In the genomic region with DNA sequence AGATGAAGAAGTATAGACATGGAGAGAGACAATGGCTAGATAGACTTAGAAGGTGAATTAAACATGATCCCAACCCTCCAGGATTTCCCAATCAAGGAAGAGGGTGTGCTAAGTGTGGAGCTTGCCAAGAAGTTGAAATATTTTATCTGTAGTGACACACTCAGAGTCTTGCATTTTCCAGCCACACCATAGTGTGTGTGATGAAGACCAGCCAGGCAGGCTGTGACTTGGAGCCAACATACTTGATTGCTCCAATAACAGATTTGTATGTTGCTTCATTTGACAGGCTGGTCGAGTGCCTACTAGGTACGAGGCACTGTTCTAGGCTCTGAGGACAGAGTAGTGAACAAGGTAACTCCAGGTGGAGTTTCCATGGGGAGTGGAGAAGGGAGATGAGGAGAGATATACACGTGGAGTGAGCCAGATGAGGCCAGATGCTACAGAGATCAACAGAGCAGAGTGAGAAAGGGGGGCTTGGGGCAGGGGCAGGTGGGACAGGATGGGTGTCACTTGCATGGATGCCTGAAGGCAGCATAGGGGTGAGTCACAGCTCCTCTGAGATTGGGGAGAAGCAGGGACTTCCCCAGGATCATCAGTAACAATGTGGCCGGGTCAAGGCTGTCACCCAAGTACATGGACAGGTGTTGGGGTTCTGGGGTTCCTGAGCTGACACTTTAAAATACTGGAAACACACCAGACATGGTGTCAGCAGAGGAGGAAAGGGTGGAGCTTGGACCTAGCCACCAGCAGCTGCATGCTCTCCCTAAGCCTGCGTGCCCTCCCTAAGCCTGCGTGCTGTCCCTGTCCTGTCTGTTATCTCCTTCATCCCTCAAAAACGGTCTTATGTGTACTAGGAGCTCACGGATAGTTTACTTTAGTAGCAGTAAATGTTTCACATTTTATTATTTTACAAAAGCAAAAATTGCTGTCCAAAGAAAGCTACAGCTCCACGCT, we compare ENCODE assay signal across 12 cellular contexts. TPM values are rescaled to one million over a fixed set of nuclear protein-coding genes. Genes with fewer than 3 reads are reported as not detected.
DNase-seq lines count a peak whose midpoint lies in the region; ATAC-seq, FAIRE-seq and TF ChIP-seq lines count a peak whose summit lies in the region.
"Had no signal": no experiment of that assay in that cellular context is flagged by ENCODE, and none has a peak within 500 bp of the region (broad histone marks: within the 10 kb centered on the region; RNA-seq: fewer than 3 reads in every experiment).

No MANE protein-coding gene starts in this region.

- no peak overlapping the region for H3K4me2 ChIP-seq in hepatocyte

- H3K36me3 ChIP-seq in bronchial epithelial cell (ENCODE audit: control insufficient read depth, insufficient read depth, low read length) (no peaks in the 10 kb centered on the region), hepatocyte (replicated peaks; ENCODE audit: insufficient read depth, low read depth) (no peaks in the 10 kb centered on the region), upper lobe of left lung (peaks cover 0 to 44% (median 18%) of the 10 kb centered on the region in 4 donors)

- H2AFZ ChIP-seq in hepatocyte: no peak overlapping the region

- H3K79me2 ChIP-seq in hepatocyte: no peaks in the 10 kb centered on the region

- POLR2A ChIA-PET in HEK293T (lab: Yijun Ruan, JAX): interaction anchor here (1.0 to 1.6 kb wide), 2 partner anchors 37 to 98 kb away, joined by 3 to 5 read pairs; partner anchors contain the start of gene RPL3

- CTCF ChIA-PET in HEK293T (lab: Yijun Ruan, JAX): interaction anchor here (0.6 kb wide), 1 partner anchor 10 kb away, joined by 3 read pairs; no protein-coding TSS in a partner anchor

- H3K9me2 ChIP-seq in hepatocyte (replicated peaks; ENCODE audit: insufficient read depth): no peaks in the 10 kb centered on the region

- peaks cover 0 to 4% of the 10 kb centered on the region in 2 donors for H3K9me3 Mint-ChIP-seq in activated naive CD4-positive, alpha-beta T cell treated with anti-CD3 and anti-CD28 coated beads, Interleukin-2, amount 50 U/mL, for 72 hours
- H3K9me3 Mint-ChIP-seq: activated naive CD4-positive, alpha-beta T cell treated with anti-CD3 and anti-CD28 coated beads, Interleukin-2, amount 50 U/mL, for 24 hours had no signal

- no peak for TF ChIP-seq CTCF in bronchial epithelial cell (IDR thresholded peaks at IDR 0.05; ENCODE audit: insufficient read depth, low read length, severe bottlenecking)
- no peak for TF ChIP-seq CTCF in hepatocyte (IDR thresholded peaks at IDR 0.05; ENCODE audit: poor library complexity)
- TF ChIP-seq CTCF in upper lobe of left lung (IDR thresholded peaks at IDR 0.05): no peak

- H3K27ac ChIP-seq in hepatocyte (peak overlapping the region; percentile 78), upper lobe of left lung (peak overlapping the region in 3 of 4 donors; percentile 31 to 39 (median 36))

- peak overlapping the region in 1 of 2 donors; percentile 85 for H3K27ac Mint-ChIP-seq in activated naive CD4-positive, alpha-beta T cell treated with anti-CD3 and anti-CD28 coated beads, Interleukin-2, amount 50 U/mL, for 72 hours
- H3K27ac Mint-ChIP-seq: activated naive CD4-positive, alpha-beta T cell treated with anti-CD3 and anti-CD28 coated beads, Interleukin-2, amount 50 U/mL, for 24 hours had no signal

- H3K4me3 ChIP-seq in bronchial epithelial cell (ENCODE audit: low read depth, low read length) (no peak overlapping the region), hepatocyte (no peak overlapping the region), upper lobe of left lung (no peak overlapping the region)

- DNase-seq in activated naive CD4-positive, alpha-beta T cell treated with anti-CD3 and anti-CD28 coated beads, Interleukin-2, amount 50 U/mL, for 72 hours (ENCODE audit: low spot score in 2 of 2): no peak
- no peak for DNase-seq in activated naive CD4-positive, alpha-beta T cell (lab: John Stamatoyannopoulos, UW)
- peak; percentile 90 for DNase-seq in bronchial epithelial cell (ENCODE audit: low read depth)
- DNase-seq in hepatocyte (ENCODE audit: low spot score): no peak
- DNase-seq in upper lobe of left lung: no peak
- DNase-seq in HEK293T (ENCODE audit: extremely low spot score): no peak
- no peak for DNase-seq in SW480 (ENCODE audit: low spot score)
- DNase-seq in HT-29 (ENCODE audit: low spot score): no peak
- DNase-seq: NCI-H446, SHP77 treated with DMSO at 0.1 percent for 48 hours had no signal

- H3K36me3 Mint-ChIP-seq in activated naive CD4-positive, alpha-beta T cell treated with anti-CD3 and anti-CD28 coated beads, Interleukin-2, amount 50 U/mL, for 72 hours: no peaks in the 10 kb centered on the region

- TF ChIP-seq POLR2A in upper lobe of left lung (IDR thresholded peaks at IDR 0.05): no peak

- no peaks in the 10 kb centered on the region for H3K9me3 ChIP-seq in hepatocyte (ENCODE audit: low read depth)
- no peaks in the 10 kb centered on the region for H3K9me3 ChIP-seq in upper lobe of left lung

- ATAC-seq in activated naive CD4-positive, alpha-beta T cell treated with anti-CD3 and anti-CD28 coated beads, Interleukin-2, amount 50 U/mL, for 72 hours: peak; percentile 26 to 95
- peak; percentile 22 to 39 for ATAC-seq in upper lobe of left lung (ENCODE audit: low FRiP score in 2 of 2)
- ATAC-seq: naive thymus-derived CD8-positive, alpha-beta T cell had no signal

- no peaks in the 10 kb centered on the region for H3K4me1 ChIP-seq in hepatocyte (ENCODE audit: insufficient read depth)
- H3K4me1 ChIP-seq in upper lobe of left lung: peaks cover 0 to 6% (median 2%) of the 10 kb centered on the region in 4 donors

- H4K20me1 ChIP-seq in hepatocyte (ENCODE audit: insufficient read depth, poor library complexity, severe bottlenecking): no peaks in the 10 kb centered on the region

- peak; percentile 94 for FAIRE-seq in bronchial epithelial cell (lab: Jason Lieb, UNC)

- no peaks in the 10 kb centered on the region for H3K27me3 ChIP-seq in bronchial epithelial cell (ENCODE audit: control insufficient read depth, insufficient read depth, low read length)
- no peaks in the 10 kb centered on the region for H3K27me3 ChIP-seq in hepatocyte
- no peaks in the 10 kb centered on the region for H3K27me3 ChIP-seq in upper lobe of left lung

- 64% methylated on average over 9 of the region's 9 CpGs for WGBS in hepatocyte (ENCODE audit: low lambda C conversion rate, missing lambda C conversion rate)
- 60 to 73% methylated on average over 9 of the region's 9 CpGs for whole genome bisulfite sequencing in upper lobe of left lung, 2 donors

- TF ChIP-seq EP300 in upper lobe of left lung (IDR thresholded peaks at IDR 0.05): no peak

TF ChIP-seq in HEK293T, 16 proteins besides CTCF, POLR2A, EP300 and RAD21:
- TF ChIP-seq ELF4 (IDR thresholded peaks at IDR 0.05) (no peak), TARDBP (IDR thresholded peaks at IDR 0.05) (no peak), L3MBTL2 (conservative IDR thresholded peaks at IDR 0.05) (no peak), PKNOX1 (IDR thresholded peaks at IDR 0.05) (no peak), SP1 (IDR thresholded peaks at IDR 0.05) (no peak), FOXK2 (IDR thresholded peaks at IDR 0.05) (no peak), HDGF (IDR thresholded peaks at IDR 0.05; ENCODE audit: borderline replicate concordance) (no peak), NFRKB (IDR thresholded peaks at IDR 0.05) (no peak), FOXM1 (IDR thresholded peaks at IDR 0.05; ENCODE audit: borderline replicate concordance) (no peak)

RNA-seq across cellular contexts. Expression of gene PDGFB, which starts 23.6 kb away (rescaled TPM):
- 1 to 10 TPM in 1 of 2 donors, under 1 TPM in 1; 0.46 to 2.9 TPM for total RNA-seq in activated naive CD4-positive, alpha-beta T cell treated with anti-CD3 and anti-CD28 coated beads, Interleukin-2, amount 50 U/mL, for 72 hours
- total RNA-seq in bronchial epithelial cell (1.1 and 5.6 TPM in 2 replicates), hepatocyte (3.9 and 4.3 TPM in 2 replicates), upper lobe of left lung (10 to 100 TPM; 15.4 to 41.7 (median 24.1) TPM)
- polyA plus RNA-seq in hepatocyte: 2.5 and 4.1 TPM in 2 replicates
- 12.4 and 16.6 TPM in 2 replicates for total RNA-seq in HT-29 (2014; rRNA removed; shearing (Covaris generic))
